In genomic region chr7:15378494-15378893, GRCh38 we compare ENCODE assay signal across 23 cellular contexts.
A peak's percentile ranks its signal among the peaks of the same experiment; 100 is the strongest.
DNase-seq lines count a peak whose midpoint lies in the region; ATAC-seq, FAIRE-seq and TF ChIP-seq lines count a peak whose summit lies in the region.
"Had no signal": no experiment of that assay in that cellular context is flagged by ENCODE, and none has a peak within 500 bp of the region (broad histone marks: within the 10 kb centered on the region; RNA-seq: fewer than 3 reads in every experiment).

No MANE protein-coding gene starts in this region.

- no peaks in the 10 kb centered on the region for H3K27me3 ChIP-seq in liver (ENCODE audit: control insufficient read depth in 4 of 4, insufficient read depth in 4 of 4, low read length in 3 of 4)
- H3K27me3 ChIP-seq in HepG2 (ENCODE audit: control insufficient read depth in 1 of 2, insufficient read depth in 2 of 2, low read length in 2 of 2) = no peaks in the 10 kb centered on the region
- no peaks in the 10 kb centered on the region for H3K27me3 ChIP-seq in spleen (replicated peaks in 1 of 7)
- H3K27me3 ChIP-seq: BLaER1 treated with 17β-estradiol and CSF1 and Interleukin-3, amounts not matched to agents 10 nM and 100 nM had no signal

- H3K9ac ChIP-seq in liver (ENCODE audit: low read depth in 1 of 2, low read length in 2 of 2) (no peak overlapping the region), HepG2 (ENCODE audit: insufficient read depth, low read depth, low read length) (no peak overlapping the region)
- H3K9ac ChIP-seq: BLaER1 treated with 17β-estradiol and CSF1 and Interleukin-3, amounts not matched to agents 10 nM and 100 nM had no signal

- H2AFZ ChIP-seq in HepG2 (ENCODE audit: low read length) = no peak overlapping the region

- FAIRE-seq in HepG2 (lab: Jason Lieb, UNC) = no peak
- FAIRE-seq: A549, GM12878, GM12892, GM18507 had no signal

- H3K4me3 ChIP-seq in liver (ENCODE audit: low read depth in 1 of 3, low read length in 3 of 3) = no peak overlapping the region
- no peak overlapping the region for H3K4me3 ChIP-seq in HepG2 (replicated peaks in 1 of 3; ENCODE audit: insufficient read depth in 1 of 3, low read depth in 2 of 3, low read length in 3 of 3)
- H3K4me3 ChIP-seq in spleen = no peak overlapping the region
- H3K4me3 ChIP-seq: A549; BLaER1 treated with 17β-estradiol and CSF1 and Interleukin-3, amounts not matched to agents 10 nM and 100 nM; GM12878 had no signal

- H3K36me3 ChIP-seq in liver (ENCODE audit: control insufficient read depth in 4 of 4, insufficient read depth in 3 of 4, low read depth in 1 of 4, low read length in 3 of 4) (peaks cover 0 to 7% (median 3%) of the 10 kb centered on the region in 4 donors), HepG2 (replicated peaks in 1 of 2; ENCODE audit: control insufficient read depth in 1 of 2, insufficient read depth in 2 of 2, low read length in 2 of 2) (no peaks in the 10 kb centered on the region), spleen (no peaks in the 10 kb centered on the region)
- H3K36me3 ChIP-seq: BLaER1 treated with 17β-estradiol and CSF1 and Interleukin-3, amounts not matched to agents 10 nM and 100 nM had no signal

- H3K27ac ChIP-seq in liver (ENCODE audit: low read depth in 1 of 2, low read length in 2 of 2) = no peak overlapping the region
- H3K27ac ChIP-seq in HepG2 (ENCODE audit: extremely low read length, insufficient read depth, low read length) = no peak overlapping the region
- H3K27ac ChIP-seq in spleen = no peak overlapping the region
- H3K27ac ChIP-seq: 22Rv1; A549; BLaER1 treated with 17β-estradiol and CSF1 and Interleukin-3, amounts not matched to agents 10 nM and 100 nM; C4-2B had no signal

- no peaks in the 10 kb centered on the region for H3K79me2 ChIP-seq in HepG2 (ENCODE audit: insufficient read depth, low read length)

- TF ChIP-seq CTCF in liver (IDR thresholded peaks at IDR 0.05; ENCODE audit: low read depth, low read length, missing input control) (no peak), HepG2 (CRISPR knock-in tag; IDR thresholded peaks at IDR 0.05) (no peak), spleen (IDR thresholded peaks at IDR 0.05 in 8 of 11, conservative IDR thresholded peaks at IDR 0.05 in 3 of 11) (no peak)

- whole genome bisulfite sequencing in liver = 56% methylated on average over 1 of the region's 1 CpG
- WGBS in HepG2 (ENCODE audit: low lambda C conversion rate) = 83% methylated on average over 1 of the region's 1 CpG
- WGBS in spleen, 5 donors = 82 to 97% (median 88%) methylated on average over 1 of the region's 1 CpG

- peaks cover 0 to 17% (median 14%) of the 10 kb centered on the region in 4 donors for H3K4me1 ChIP-seq in liver (ENCODE audit: control insufficient read depth in 4 of 4, insufficient read depth in 4 of 4, low read length in 3 of 4)
- no peaks in the 10 kb centered on the region for H3K4me1 ChIP-seq in HepG2 (ENCODE audit: insufficient read depth, low read length)
- no peaks in the 10 kb centered on the region for H3K4me1 ChIP-seq in spleen
- H3K4me1 ChIP-seq: A549; BLaER1 treated with 17β-estradiol and CSF1 and Interleukin-3, amounts not matched to agents 10 nM and 100 nM; Caco-2 had no signal

- ATAC-seq in HepG2 (no peak), left lobe of liver (peak; percentile 43)
- ATAC-seq in activated CD4-positive, CD25-positive, alpha-beta regulatory T cell treated with anti-CD3 and anti-CD28 coated beads, Interleukin-2, amount 50 U/mL, for 24 hours = no peak
- ATAC-seq: A549; CD8-positive, alpha-beta T cell; GM12878 had no signal

- intact Hi-C loops in HepG2 (cut with micrococcal nuclease; ENCODE audit: unreplicated experiment) (loop anchor here (10.0 kb wide), 1 partner anchor 1286 kb away; no protein-coding TSS in a partner anchor), spleen (cut with DNase I; ENCODE audit: low total_unique reads) (no loop called here)

- TF ChIP-seq EP300 in HepG2 (IDR thresholded peaks at IDR 0.05; ENCODE audit: low read depth in 2 of 2, low read length in 2 of 2) = no peak
- no peak for TF ChIP-seq EP300 in HepG2 (CRISPR knock-in tag; IDR thresholded peaks at IDR 0.05; ENCODE audit: borderline replicate concordance)

- POLR2A ChIA-PET in HepG2 (lab: Yijun Ruan, JAX) = no interaction called here

- H3K9me3 ChIP-seq in liver (ENCODE audit: control insufficient read depth in 4 of 4, low read length in 3 of 4) (no peaks in the 10 kb centered on the region), HepG2 (ENCODE audit: low read length) (peaks cover 92% of the 10 kb centered on the region), spleen (peaks cover 0 to 6% (median 0%) of the 10 kb centered on the region in 8 donors)
- H3K9me3 ChIP-seq: A549; BLaER1 treated with 17β-estradiol and CSF1 and Interleukin-3, amounts not matched to agents 10 nM and 100 nM; Caco-2 had no signal

- no peaks in the 10 kb centered on the region for H4K20me1 ChIP-seq in HepG2 (ENCODE audit: insufficient read depth, low read length)
- H4K20me1 ChIP-seq: BLaER1 treated with 17β-estradiol and CSF1 and Interleukin-3, amounts not matched to agents 10 nM and 100 nM had no signal

- TF ChIP-seq POLR2A in HepG2 (IDR thresholded peaks at IDR 0.05; ENCODE audit: insufficient read depth in 1 of 2, low read depth in 2 of 2, low read length in 2 of 2) (no peak), spleen (IDR thresholded peaks at IDR 0.05) (no peak)

- BruUV-seq in HepG2 (replicated peaks; lab: Mats Ljungman, UMichigan) = no TSS peak

- no peak overlapping the region for H3K4me2 ChIP-seq in HepG2 (ENCODE audit: low read depth, low read length)
- H3K4me2 ChIP-seq: A549; BLaER1 treated with 17β-estradiol and CSF1 and Interleukin-3, amounts not matched to agents 10 nM and 100 nM had no signal

- TF ChIP-seq RAD21 in liver (IDR thresholded peaks at IDR 0.05) (no peak), HepG2 (CRISPR knock-in tag; IDR thresholded peaks at IDR 0.05) (no peak)

- DNase-seq in HepG2 (ENCODE audit: low spot score) (no peak), left lobe of liver (ENCODE audit: low spot score) (no peak), spleen (no peak)
- DNase-seq: AML-193; Caco-2; CD4-positive, alpha-beta T cell; CD8-positive, alpha-beta T cell; DMS 273 treated with DMSO at 0.1 percent for 48 hours; DMS153; DMS53; DMS79; DND-41; EL; GDM1 had no signal

- CTCF ChIA-PET in HepG2 (lab: Yijun Ruan, JAX; ENCODE audit: low intra/inter-chr PET ratio, low total read pairs) = no interaction called here

- in situ Hi-C loops in HepG2 (cut with HindIII; ENCODE audit: extremely low pct_ligation_motif_present, low pct_unique_long_range_greater_than_20kb) = no loop called here

TF ChIP-seq in liver, 16 proteins besides CTCF, POLR2A, EP300 and RAD21:
- TF ChIP-seq NR2F2 (IDR thresholded peaks at IDR 0.05) (no peak), REST (IDR thresholded peaks at IDR 0.05) (peak; percentile 93), RXRA (IDR thresholded peaks at IDR 0.05) (no peak)

TF ChIP-seq in HepG2, 621 proteins besides CTCF, POLR2A, EP300 and RAD21 (continues in another document):
- TF ChIP-seq ETS1 (CRISPR knock-in tag; IDR thresholded peaks at IDR 0.05) (no peak), KDM1A (CRISPR knock-in tag; IDR thresholded peaks at IDR 0.05) (no peak), ZNF414 (CRISPR knock-in tag; IDR thresholded peaks at IDR 0.05) (no peak), FOXK1 (CRISPR knock-in tag; IDR thresholded peaks at IDR 0.05; ENCODE audit: borderline replicate concordance, low read depth) (no peak), SP2 (CRISPR knock-in tag; IDR thresholded peaks at IDR 0.05) (no peak), ZNF276 (CRISPR knock-in tag; IDR thresholded peaks at IDR 0.05; ENCODE audit: low read depth) (no peak), CEBPG (CRISPR knock-in tag; IDR thresholded peaks at IDR 0.05) (no peak), RXRA (CRISPR knock-in tag; IDR thresholded peaks at IDR 0.05) (no peak), SAFB2 (CRISPR knock-in tag; IDR thresholded peaks at IDR 0.05; ENCODE audit: borderline replicate concordance, low read depth) (no peak)
